8 cellular contexts compared by ENCODE assay signal in genomic region chr5:69368458-69369368, GRCh38. TPM values are rescaled to one million over a fixed set of nuclear protein-coding genes. Genes with fewer than 3 reads are reported as not detected.
DNase-seq lines count a peak whose midpoint lies in the region; ATAC-seq, FAIRE-seq and TF ChIP-seq lines count a peak whose summit lies in the region.

No MANE protein-coding gene starts in this region.

- peak; percentile 80 for DNase-seq in AG20443 (ENCODE audit: low spot score)
- no peak for DNase-seq in GM19239 (ENCODE audit: insufficient read length, low spot score)
- DNase-seq in MM.1S, result no peak
- DNase-seq in activated naive CD4-positive, alpha-beta T cell treated with anti-CD3 and anti-CD28 coated beads, Interleukin-2, amount 10 ng/mL, durations not matched to agents 7 days and 5 days, result peak; percentile 31
- no peak for DNase-seq in glutamatergic neuron
- DNase-seq in prostate gland (ENCODE audit: low spot score), result no peak
- no peak for DNase-seq in DMS79 treated with DMSO at 0.1 percent for 48 hours (lab: John Stamatoyannopoulos, UW)

- H3K36me3 ChIP-seq in MM.1S (replicated peaks; ENCODE audit: insufficient read depth, low read length) (no peaks in the 10 kb centered on the region; the same call in 1 of the 2 replicates), prostate gland (no peaks in the 10 kb centered on the region)

- H3F3A ChIP-seq in MM.1S (ENCODE audit: insufficient read depth, low read length), result peaks cover 4% of the 10 kb centered on the region; the same call in 1 of the 2 replicates

- 2% methylated on average over 37 of the region's 42 CpGs for WGBS in prostate gland

- peak; percentile 31 for FAIRE-seq in GM19239 (lab: Jason Lieb, UNC)

- peak overlapping the region; percentile 94 for H3K9ac ChIP-seq in MM.1S (ENCODE audit: low read length)

- peak overlapping the region; percentile 88 for H3K4me2 ChIP-seq in MM.1S (ENCODE audit: low read depth, low read length)

- H4K20me1 ChIP-seq in MM.1S (ENCODE audit: insufficient read depth, low read length), result no peaks in the 10 kb centered on the region

- ATAC-seq in GM21367 (IDR thresholded peaks at IDR 0.05; ENCODE audit: unreplicated experiment), result no peak

- no peaks in the 10 kb centered on the region for H3K9me2 ChIP-seq in MM.1S (replicated peaks; ENCODE audit: insufficient read depth, low read length)

- H3K4me3 ChIP-seq in MM.1S (ENCODE audit: low read length) (peak overlapping the region; percentile 100), prostate gland (peak overlapping the region; percentile 83 to 88)

- H2AFZ ChIP-seq in MM.1S (ENCODE audit: low read length), result peak overlapping the region; percentile 77

- no peaks in the 10 kb centered on the region for H3K27me3 ChIP-seq in MM.1S (replicated peaks; ENCODE audit: insufficient read depth, low read length)
- H3K27me3 ChIP-seq in prostate gland (replicated peaks; ENCODE audit: insufficient read depth), result no peaks in the 10 kb centered on the region

- peak overlapping the region; percentile 99 for H3K4me3 Mint-ChIP-seq in activated naive CD4-positive, alpha-beta T cell treated with anti-CD3 and anti-CD28 coated beads, Interleukin-2, amount 10 ng/mL, durations not matched to agents 7 days and 5 days
- H3K4me3 Mint-ChIP-seq in glutamatergic neuron (ENCODE audit: unreplicated experiment), result peak overlapping the region; percentile 97

- H3K36me3 Mint-ChIP-seq in activated naive CD4-positive, alpha-beta T cell treated with anti-CD3 and anti-CD28 coated beads, Interleukin-2, amount 10 ng/mL, durations not matched to agents 7 days and 5 days, result peaks cover 23% of the 10 kb centered on the region
- H3K36me3 Mint-ChIP-seq in glutamatergic neuron (ENCODE audit: unreplicated experiment), result peaks cover 3% of the 10 kb centered on the region

- H3K27ac ChIP-seq in MM.1S (ENCODE audit: low read length) (peak overlapping the region; percentile 81), prostate gland (peak overlapping the region; percentile 97)

- H3K27me3 Mint-ChIP-seq in activated naive CD4-positive, alpha-beta T cell treated with anti-CD3 and anti-CD28 coated beads, Interleukin-2, amount 10 ng/mL, durations not matched to agents 7 days and 5 days, result no peaks in the 10 kb centered on the region
- peaks cover 2% of the 10 kb centered on the region for H3K27me3 Mint-ChIP-seq in glutamatergic neuron (ENCODE audit: unreplicated experiment)

- H3K9me3 ChIP-seq in MM.1S (replicated peaks; ENCODE audit: insufficient read depth, low read length) (no peaks in the 10 kb centered on the region), prostate gland (no peaks in the 10 kb centered on the region)

- no peaks in the 10 kb centered on the region for H3K9me3 Mint-ChIP-seq in activated naive CD4-positive, alpha-beta T cell treated with anti-CD3 and anti-CD28 coated beads, Interleukin-2, amount 10 ng/mL, durations not matched to agents 7 days and 5 days
- H3K9me3 Mint-ChIP-seq in glutamatergic neuron (ENCODE audit: unreplicated experiment), result peaks cover 5% of the 10 kb centered on the region

- H3K79me2 ChIP-seq in MM.1S (ENCODE audit: low read length), result peaks cover 91% of the 10 kb centered on the region

- TF ChIP-seq CTCF in MM.1S (IDR thresholded peaks at IDR 0.05; ENCODE audit: low read length), result no peak
- no peak for TF ChIP-seq CTCF in glutamatergic neuron (IDR thresholded peaks at IDR 0.05; ENCODE audit: partially characterized antibody, unreplicated experiment)
- TF ChIP-seq CTCF in prostate gland (IDR thresholded peaks at IDR 0.05), result no peak

- H3K4me1 ChIP-seq in MM.1S (ENCODE audit: low read length), result peaks cover 16% of the 10 kb centered on the region
- H3K4me1 ChIP-seq in prostate gland (replicated peaks), result no peaks in the 10 kb centered on the region

- peaks cover 50% of the 10 kb centered on the region for H3K4me1 Mint-ChIP-seq in activated naive CD4-positive, alpha-beta T cell treated with anti-CD3 and anti-CD28 coated beads, Interleukin-2, amount 10 ng/mL, durations not matched to agents 7 days and 5 days
- H3K4me1 Mint-ChIP-seq in glutamatergic neuron (ENCODE audit: low read depth, unreplicated experiment), result peaks cover 5% of the 10 kb centered on the region

- TF ChIP-seq POLR2A in prostate gland (IDR thresholded peaks at IDR 0.05), result no peak

- intact Hi-C loops in prostate gland (cut with DNase I), result no loop called here

- CTCF ChIA-PET in activated naive CD4-positive, alpha-beta T cell treated with anti-CD3 and anti-CD28 coated beads, Interleukin-2, amount 10 ng/mL, durations not matched to agents 7 days and 5 days (lab: Charles Lee), result interaction anchor here (1.6 kb wide), 1 partner anchor 34 kb away, joined by 3 read pairs; no protein-coding TSS in a partner anchor

- peak overlapping the region; percentile 98 for H3K27ac Mint-ChIP-seq in activated naive CD4-positive, alpha-beta T cell treated with anti-CD3 and anti-CD28 coated beads, Interleukin-2, amount 10 ng/mL, durations not matched to agents 7 days and 5 days
- H3K27ac Mint-ChIP-seq in glutamatergic neuron (ENCODE audit: unreplicated experiment), result peak overlapping the region; percentile 96

RNA-seq across cellular contexts. Expression of gene AK6, which starts 0.6 kb away (rescaled TPM):
- 17.6 TPM for total RNA-seq in glutamatergic neuron (ENCODE audit: unreplicated experiment)
- total RNA-seq in prostate gland, result 10 to 100 TPM; 21.3 to 33.0 TPM

RNA-seq across cellular contexts. Expression of gene TAF9, which starts 0.6 kb away (rescaled TPM):
- total RNA-seq in glutamatergic neuron (ENCODE audit: unreplicated experiment) (79.0 TPM), prostate gland (10 to 100 TPM; 32.2 to 50.1 TPM)

RNA-seq across cellular contexts. Expression of gene RAD17, which starts 0.9 kb away (rescaled TPM):
- total RNA-seq in glutamatergic neuron (ENCODE audit: unreplicated experiment) (37.5 TPM), prostate gland (10 to 100 TPM; 28.8 to 29.5 TPM)

RNA-seq across cellular contexts. Expression of gene CCDC125, which starts 36.1 kb away (rescaled TPM):
- total RNA-seq in glutamatergic neuron (ENCODE audit: unreplicated experiment), result 4.3 TPM
- total RNA-seq in prostate gland, result 10 to 100 TPM; 12.9 to 21.7 TPM

RNA-seq across cellular contexts. Expression of gene MARVELD2, which starts 46.2 kb away (rescaled TPM):
- total RNA-seq in glutamatergic neuron (ENCODE audit: unreplicated experiment) (1.6 TPM), prostate gland (10 to 100 TPM in 1 of 2 donors, 1 to 10 TPM in 1; 9.5 to 30.1 TPM)

Comparison
In these comparisons a context has a peak if more than half of its experiments do, and no peak if none do; other contexts are left out.
1. DNase-seq: peak in AG20443 (single experiment) and activated naive CD4-positive, alpha-beta T cell treated with anti-CD3 and anti-CD28 coated beads, Interleukin-2, amount 10 ng/mL, durations not matched to agents 7 days and 5 days (single experiment); none in GM19239 (single experiment), MM.1S (single experiment), glutamatergic neuron (single experiment), prostate gland (single experiment) and DMS79 treated with DMSO at 0.1 percent for 48 hours (single experiment).